Comparison of ENCODE assay signal across 26 cellular contexts in genomic region chr16:75529056-75529905, GRCh38. TPM values are rescaled to one million over a fixed set of nuclear protein-coding genes. Genes with fewer than 3 reads are reported as not detected.
"Had no signal": no experiment of that assay in that cellular context is flagged by ENCODE, and none has a peak within 500 bp of the region (broad histone marks: within the 10 kb centered on the region; RNA-seq: fewer than 3 reads in every experiment).

No MANE protein-coding gene starts in this region.

- DNase-seq: activated CD4-positive, alpha-beta T cell treated with anti-CD3 and anti-CD28 coated beads for 48 hours; activated CD4-positive, alpha-beta T cell treated with anti-CD3 and anti-CD28 coated beads, Interleukin-2, amount 50 U/mL, for 4 hours; activated CD4-positive, CD25-positive, alpha-beta regulatory T cell treated with anti-CD3 and anti-CD28 coated beads, Interleukin-2, amount 50 U/mL, for 72 hours; activated CD8-positive, alpha-beta T cell treated with anti-CD3 and anti-CD28 coated beads, Interleukin-2, amount 10 ng/mL, durations not matched to agents 7 days and 5 days; activated effector memory CD4-positive, alpha-beta T cell treated with Interleukin-2 at 50 U/mL for 16 hours; activated naive CD4-positive, alpha-beta T cell; activated naive CD8-positive, alpha-beta T cell treated with anti-CD3 and anti-CD28 coated beads, Interleukin-2, amount 50 U/mL, for 24 hours; activated T-cell treated with anti-CD3 and anti-CD28 coated beads, Interleukin-2, amount 50 U/mL, for 24 hours; amniotic stem cell; Karpas-422; MM.1S; NCI-H1105 treated with DMSO at 0.1 percent for 48 hours; NCI-H146; NCI-H187 treated with DMSO at 0.1 percent for 48 hours; NCI-H2081 treated with DMSO at 0.1 percent for 48 hours; NCI-H446; NCI-H524; PC-3; SHP77 treated with DMSO at 0.1 percent for 48 hours; T-helper 17 cell; T-helper 9 cell had no signal

- H3K27me3 Mint-ChIP-seq: activated naive CD4-positive, alpha-beta T cell treated with anti-CD3 and anti-CD28 coated beads, Interleukin-2, amount 50 U/mL, for 24 hours; activated naive CD8-positive, alpha-beta T cell treated with anti-CD3 and anti-CD28 coated beads, Interleukin-2, amount 50 U/mL, for 24 hours; activated T-cell treated with anti-CD3 and anti-CD28 coated beads, Interleukin-2, amount 50 U/mL, for 24 hours; brain had no signal

- ATAC-seq: activated CD8-positive, alpha-beta T cell treated with anti-CD3 and anti-CD28 coated beads, Interleukin-2, amount 10 ng/mL, durations not matched to agents 7 days and 5 days; activated naive CD8-positive, alpha-beta T cell treated with anti-CD3 and anti-CD28 coated beads, Interleukin-2, amount 50 U/mL, for 24 hours; PC-3; T-helper 17 cell; WTC11 had no signal

- H3K4me3 Mint-ChIP-seq: activated CD8-positive, alpha-beta T cell treated with anti-CD3 and anti-CD28 coated beads, Interleukin-2, amount 10 ng/mL, durations not matched to agents 7 days and 5 days; activated naive CD4-positive, alpha-beta T cell treated with anti-CD3 and anti-CD28 coated beads, Interleukin-2, amount 50 U/mL, for 24 hours; activated naive CD8-positive, alpha-beta T cell treated with anti-CD3 and anti-CD28 coated beads, Interleukin-2, amount 50 U/mL, for 24 hours; activated T-cell treated with anti-CD3 and anti-CD28 coated beads, Interleukin-2, amount 50 U/mL, for 24 hours; activated T-helper 1 cell treated with anti-CD3 and anti-CD28 coated beads, Interleukin-12 subunit alpha, Interleukin-12 subunit beta, Interleukin-2, Interleukin-4 antibody, amounts not matched to agents 30 ng/mL and 10 ng/mL and 1 ng/mL, durations not matched to agents 14 hours and 24 hours and 36 hours; brain; T-helper 17 cell; WTC11 had no signal

- FAIRE-seq: astrocyte had no signal

- H3K9me3 Mint-ChIP-seq: activated naive CD4-positive, alpha-beta T cell treated with anti-CD3 and anti-CD28 coated beads, Interleukin-2, amount 50 U/mL, for 24 hours; activated naive CD8-positive, alpha-beta T cell treated with anti-CD3 and anti-CD28 coated beads, Interleukin-2, amount 50 U/mL, for 24 hours; activated T-cell treated with anti-CD3 and anti-CD28 coated beads, Interleukin-2, amount 50 U/mL, for 24 hours; activated T-helper 1 cell treated with anti-CD3 and anti-CD28 coated beads, Interleukin-12 subunit alpha, Interleukin-12 subunit beta, Interleukin-2, Interleukin-4 antibody, amounts not matched to agents 30 ng/mL and 10 ng/mL and 1 ng/mL, durations not matched to agents 14 hours and 24 hours and 36 hours; brain had no signal

- H3K36me3 Mint-ChIP-seq: activated naive CD4-positive, alpha-beta T cell treated with anti-CD3 and anti-CD28 coated beads, Interleukin-2, amount 50 U/mL, for 24 hours; WTC11 had no signal

- H3K4me1 Mint-ChIP-seq: activated naive CD4-positive, alpha-beta T cell treated with anti-CD3 and anti-CD28 coated beads, Interleukin-2, amount 50 U/mL, for 24 hours; activated naive CD8-positive, alpha-beta T cell treated with anti-CD3 and anti-CD28 coated beads, Interleukin-2, amount 50 U/mL, for 24 hours; brain; T-helper 17 cell; WTC11 had no signal

- H3K27ac Mint-ChIP-seq: activated CD8-positive, alpha-beta T cell treated with anti-CD3 and anti-CD28 coated beads, Interleukin-2, amount 10 ng/mL, durations not matched to agents 7 days and 5 days; activated naive CD8-positive, alpha-beta T cell treated with anti-CD3 and anti-CD28 coated beads, Interleukin-2, amount 50 U/mL, for 24 hours; activated T-cell treated with anti-CD3 and anti-CD28 coated beads, Interleukin-2, amount 50 U/mL, for 24 hours; activated T-helper 1 cell treated with anti-CD3 and anti-CD28 coated beads, Interleukin-12 subunit alpha, Interleukin-12 subunit beta, Interleukin-2, Interleukin-4 antibody, amounts not matched to agents 30 ng/mL and 10 ng/mL and 1 ng/mL, durations not matched to agents 14 hours and 24 hours and 36 hours; brain; T-helper 17 cell; WTC11 had no signal

RNA-seq across cellular contexts. Expression of gene CHST5, which starts 6.6 kb away (rescaled TPM):
- total RNA-seq: activated CD8-positive, alpha-beta T cell treated with anti-CD3 and anti-CD28 coated beads, Interleukin-2, amount 10 ng/mL, durations not matched to agents 7 days and 5 days; activated T-helper 1 cell treated with anti-CD3 and anti-CD28 coated beads, Interleukin-12 subunit alpha, Interleukin-12 subunit beta, Interleukin-2, Interleukin-4 antibody, amounts not matched to agents 30 ng/mL and 10 ng/mL and 1 ng/mL, durations not matched to agents 14 hours and 24 hours and 36 hours; WTC11 had no signal

RNA-seq across cellular contexts. Expression of gene CHST6, which starts 34.0 kb away (rescaled TPM):
- total RNA-seq: activated CD8-positive, alpha-beta T cell treated with anti-CD3 and anti-CD28 coated beads, Interleukin-2, amount 10 ng/mL, durations not matched to agents 7 days and 5 days; activated T-helper 1 cell treated with anti-CD3 and anti-CD28 coated beads, Interleukin-12 subunit alpha, Interleukin-12 subunit beta, Interleukin-2, Interleukin-4 antibody, amounts not matched to agents 30 ng/mL and 10 ng/mL and 1 ng/mL, durations not matched to agents 14 hours and 24 hours and 36 hours; T-helper 17 cell had no signal
